In genomic region chr2:96374211-96374951, GRCh38 we compare ENCODE assay signal across 10 cellular contexts. TPM values are rescaled to one million over a fixed set of nuclear protein-coding genes. Genes with fewer than 3 reads are reported as not detected.
DNase-seq lines count a peak whose midpoint lies in the region; ATAC-seq and TF ChIP-seq lines count a peak whose summit lies in the region.
"Had no signal": no experiment of that assay in that cellular context is flagged by ENCODE, and none has a peak within 500 bp of the region (broad histone marks: within the 10 kb centered on the region; RNA-seq: fewer than 3 reads in every experiment).

No MANE protein-coding gene starts in this region.

- H4K20me1 ChIP-seq in PC-9 (ENCODE audit: insufficient read depth) = no peaks in the 10 kb centered on the region

- H3K9me3 ChIP-seq in PC-9 (ENCODE audit: insufficient read depth, low read depth) (peaks cover 23% of the 10 kb centered on the region; the same call in 1 of the 2 replicates), thyroid gland (no peaks in the 10 kb centered on the region)

- H3K9me3 Mint-ChIP-seq in naive thymus-derived CD8-positive, alpha-beta T cell = peaks cover 0 to 13% (median 9%) of the 10 kb centered on the region in 9 donors

- CTCF ChIA-PET in PC-9 (lab: Charles Lee) = no interaction called here

- H3K4me3 ChIP-seq in PC-9 (no peak overlapping the region), fibroblast of the aortic adventitia (ENCODE audit: low read depth, low read length) (no peak overlapping the region), thyroid gland (replicated peaks in 1 of 3) (no peak overlapping the region)

- H3K27me3 ChIP-seq in PC-9 (ENCODE audit: insufficient read depth, low read depth) (no peaks in the 10 kb centered on the region), thyroid gland (no peaks in the 10 kb centered on the region)

- H3K4me3 Mint-ChIP-seq in naive thymus-derived CD8-positive, alpha-beta T cell = no peak overlapping the region

- no peak for TF ChIP-seq POLR2A in thyroid gland (IDR thresholded peaks at IDR 0.05)

- no peak overlapping the region for H2AFZ ChIP-seq in PC-9

- DNase-seq in NCI-H82 (lab: John Stamatoyannopoulos, UW) (peak; percentile 14), NCI-H82 treated with DMSO at 0.1 percent for 48 hours (lab: John Stamatoyannopoulos, UW; ENCODE audit: unreplicated experiment) (no peak), PC-9 (peak in 1 of 2 experiments; percentile 61), fibroblast of the aortic adventitia (ENCODE audit: low read depth) (peak; percentile 66), thyroid gland (peak; percentile 70 to 72), midbrain (lab: John Stamatoyannopoulos, UW) (no peak)
- no peak for DNase-seq in naive thymus-derived CD8-positive, alpha-beta T cell
- DNase-seq: activated CD4-positive, CD25-positive, alpha-beta regulatory T cell; islet precursor cell had no signal

- no peak for ATAC-seq in naive thymus-derived CD8-positive, alpha-beta T cell
- no peak for ATAC-seq in GM21515 (IDR thresholded peaks at IDR 0.05; ENCODE audit: unreplicated experiment)

- H3K79me2 ChIP-seq in PC-9 (ENCODE audit: low read depth) = no peaks in the 10 kb centered on the region

- TF ChIP-seq CTCF in PC-9 (conservative IDR thresholded peaks at IDR 0.05) (no peak), fibroblast of the aortic adventitia (IDR thresholded peaks at IDR 0.05; ENCODE audit: insufficient read depth, low read length) (no peak), thyroid gland (IDR thresholded peaks at IDR 0.05) (no peak)

- H3K4me1 ChIP-seq in PC-9 (replicated peaks; ENCODE audit: insufficient read depth) (peaks cover 12% of the 10 kb centered on the region), thyroid gland (peaks cover 6 to 11% of the 10 kb centered on the region in 2 donors)

- no peak overlapping the region for H3K27ac Mint-ChIP-seq in naive thymus-derived CD8-positive, alpha-beta T cell

- no peak overlapping the region for H3K27ac ChIP-seq in PC-9
- H3K27ac ChIP-seq in thyroid gland = no peak overlapping the region

- no peaks in the 10 kb centered on the region for H3K4me1 Mint-ChIP-seq in naive thymus-derived CD8-positive, alpha-beta T cell

- BruUV-seq in PC-9 (replicated peaks; lab: Mats Ljungman, UMichigan) = no TSS peak

- POLR2A ChIA-PET in PC-9 (lab: Charles Lee; ENCODE audit: unreplicated experiment) = no interaction called here
- POLR2A ChIA-PET in naive thymus-derived CD8-positive, alpha-beta T cell (lab: Charles Lee) = no interaction called here

- H3K4me2 ChIP-seq in PC-9 = peak overlapping the region; percentile 6; the same call in 1 of the 2 replicates

- H3F3A ChIP-seq in PC-9 (ENCODE audit: insufficient read depth, low read depth) = peaks cover 18% of the 10 kb centered on the region

- peaks cover 8% of the 10 kb centered on the region; the same call in 1 of the 2 replicates for H3K36me3 ChIP-seq in PC-9 (ENCODE audit: low read depth)
- H3K36me3 ChIP-seq in thyroid gland = no peaks in the 10 kb centered on the region

- H3K36me3 Mint-ChIP-seq in naive thymus-derived CD8-positive, alpha-beta T cell = peaks cover 0 to 17% (median 5%) of the 10 kb centered on the region in 3 donors

- intact Hi-C loops in PC-9 (cut with micrococcal nuclease; ENCODE audit: unreplicated experiment) (no loop called here), thyroid gland (cut with DNase I) (no loop called here)

- H3K9me2 ChIP-seq in PC-9 (ENCODE audit: insufficient read depth) = no peaks in the 10 kb centered on the region

- 0 to 12% methylated on average over 2 of the region's 2 CpGs for WGBS in thyroid gland, 2 donors

- peaks cover 0 to 3% (median 0%) of the 10 kb centered on the region in 5 donors for H3K27me3 Mint-ChIP-seq in naive thymus-derived CD8-positive, alpha-beta T cell

RNA-seq across cellular contexts. Expression of gene NCAPH, which starts 38.8 kb away (rescaled TPM):
- total RNA-seq in PC-9 (2021) = 55.0 and 55.4 TPM in 2 replicates
- 0.57 and 18.7 TPM in 2 replicates for total RNA-seq in fibroblast of the aortic adventitia (ENCODE audit: low replicate concordance)
- total RNA-seq in thyroid gland = 1 to 10 TPM in 1 of 4 donors, under 1 TPM in 3; 0.46 to 1.7 (median 0.89) TPM
- total RNA-seq in naive thymus-derived CD8-positive, alpha-beta T cell = under 1 TPM; 0.26 to 0.77 TPM
- under 1 TPM in 2 of 3 donors, not detected in 1; 0.52 to 0.86 TPM for polyA plus RNA-seq in naive thymus-derived CD8-positive, alpha-beta T cell

RNA-seq across cellular contexts. Expression of gene ITPRIPL1, which starts 49.3 kb away (rescaled TPM):
- total RNA-seq in PC-9 (2021) (not detected in 2 replicates), fibroblast of the aortic adventitia (ENCODE audit: low replicate concordance) (2.5 and 3.4 TPM in 2 replicates), thyroid gland (1 to 10 TPM in 1 of 4 donors, under 1 TPM in 2, not detected in 1; 0.63 to 1.7 (median 0.75) TPM)
- 1 to 10 TPM; 1.4 to 1.8 TPM for total RNA-seq in naive thymus-derived CD8-positive, alpha-beta T cell
- polyA plus RNA-seq in naive thymus-derived CD8-positive, alpha-beta T cell = 1 to 10 TPM in 1 of 3 donors, under 1 TPM in 2; 0.47 to 8.6 (median 0.94) TPM

Comparison
In these comparisons a context has a peak if more than half of its experiments do, and no peak if none do; other contexts are left out.
1. DNase-seq: peak in NCI-H82 (single experiment), fibroblast of the aortic adventitia (single experiment) and thyroid gland (2 of 2); none in NCI-H82 treated with DMSO at 0.1 percent for 48 hours (single experiment), naive thymus-derived CD8-positive, alpha-beta T cell (0 of 10) and midbrain (single experiment).